In genomic region chr1:144551543-144552424, GRCh38 we compare ENCODE assay signal across 8 cellular contexts. TPM values are rescaled to one million over a fixed set of nuclear protein-coding genes. Genes with fewer than 3 reads are reported as not detected.
A peak's percentile ranks its signal among the peaks of the same experiment; 100 is the strongest.
DNase-seq lines count a peak whose midpoint lies in the region; ATAC-seq and TF ChIP-seq lines count a peak whose summit lies in the region.

No MANE protein-coding gene starts in this region.

- peak overlapping the region; percentile 100 for H3K27ac Mint-ChIP-seq in activated T-cell treated with anti-CD3 and anti-CD28 coated beads, Interleukin-2, amount 50 U/mL, for 24 hours

- H3K4me3 Mint-ChIP-seq in activated T-cell treated with anti-CD3 and anti-CD28 coated beads, Interleukin-2, amount 50 U/mL, for 24 hours: peak overlapping the region; percentile 85

- ATAC-seq in GM18511 (IDR thresholded peaks at IDR 0.05; ENCODE audit: unreplicated experiment): peak; percentile 76
- peak; percentile 81 for ATAC-seq in HG03045 (IDR thresholded peaks at IDR 0.05; ENCODE audit: unreplicated experiment)
- no peak for ATAC-seq in HG02970 (IDR thresholded peaks at IDR 0.05; ENCODE audit: low FRiP score, unreplicated experiment)

- H3K27me3 Mint-ChIP-seq in activated T-cell treated with anti-CD3 and anti-CD28 coated beads, Interleukin-2, amount 50 U/mL, for 24 hours: no peaks in the 10 kb centered on the region

- DNase-seq in NOMO-1 treated with DMSO at 0.1 percent for 48 hours (lab: John Stamatoyannopoulos, UW; ENCODE audit: unreplicated experiment) (peak; percentile 86), erythroblast (lab: John Stamatoyannopoulos, UW) (no peak), mucosa of gallbladder (ENCODE audit: low spot score) (peak; percentile 32)
- DNase-seq in activated T-cell treated with anti-CD3 and anti-CD28 coated beads, Interleukin-2, amount 50 U/mL, for 24 hours: peak; percentile 90
- peak; percentile 47 to 61 for DNase-seq in stimulated activated CD8-positive, alpha-beta memory T cell treated with anti-CD3 and anti-CD28 coated beads, Interleukin-7, amount 100 ng/mL, for 4 hours (ENCODE audit: low read depth in 2 of 2)

- peaks cover 30% of the 10 kb centered on the region for H3K4me1 Mint-ChIP-seq in activated T-cell treated with anti-CD3 and anti-CD28 coated beads, Interleukin-2, amount 50 U/mL, for 24 hours (ENCODE audit: low read depth)

- TF ChIP-seq POLR2A in erythroblast (IDR thresholded peaks at IDR 0.05; ENCODE audit: low read length): peak; percentile 98

- H3K36me3 Mint-ChIP-seq in activated T-cell treated with anti-CD3 and anti-CD28 coated beads, Interleukin-2, amount 50 U/mL, for 24 hours (ENCODE audit: low read depth): no peaks in the 10 kb centered on the region

- H3K9me3 Mint-ChIP-seq in activated T-cell treated with anti-CD3 and anti-CD28 coated beads, Interleukin-2, amount 50 U/mL, for 24 hours: no peaks in the 10 kb centered on the region

RNA-seq across cellular contexts. Expression of gene PPIAL4F, which starts 40.9 kb away (rescaled TPM):
- not detected for total RNA-seq in mucosa of gallbladder

Comparison
In these comparisons a context has a peak if more than half of its experiments do, and no peak if none do; other contexts are left out.
1. DNase-seq: peak in NOMO-1 treated with DMSO at 0.1 percent for 48 hours (single experiment), activated T-cell treated with anti-CD3 and anti-CD28 coated beads, Interleukin-2, amount 50 U/mL, for 24 hours (single experiment), mucosa of gallbladder (single experiment) and stimulated activated CD8-positive, alpha-beta memory T cell treated with anti-CD3 and anti-CD28 coated beads, Interleukin-7, amount 100 ng/mL, for 4 hours (2 of 2); none in erythroblast (0 of 2).